In genomic region chr2:69603146-69603743, GRCh38 we compare ENCODE assay signal across 1 cellular context.
TF ChIP-seq lines count a peak whose summit lies in the region.

No MANE protein-coding gene starts in this region.

TF ChIP-seq in K562, 482 proteins besides CTCF, POLR2A, EP300 and RAD21 (continues in another document):
- TF ChIP-seq CBFA2T3 (IDR thresholded peaks at IDR 0.05) (peak; percentile 49), ZNF639 (CRISPR knock-in tag; conservative IDR thresholded peaks at IDR 0.05 in 1 of 2, IDR thresholded peaks at IDR 0.05 in 1 of 2) (0 out of 4 replicates have a peak, but pooled peaks of 1 of the 2 experiments have one; percentile 38), DPF2 (IDR thresholded peaks at IDR 0.05) (peak; percentile 71), CXXC5 (CRISPR knock-in tag; IDR thresholded peaks at IDR 0.05) (0 out of 2 replicates have a peak, but pooled peaks have one; percentile 15), ATF3 (IDR thresholded peaks at IDR 0.05) (peak; percentile 32; the same call in 1 of the 2 replicates), ATF3 (CRISPR knock-in tag; conservative IDR thresholded peaks at IDR 0.05) (no peak), ATF4 (CRISPR knock-in tag; IDR thresholded peaks at IDR 0.05) (no peak), TAF9B (IDR thresholded peaks at IDR 0.05; ENCODE audit: partially characterized antibody) (peak; percentile 24), DMBX1 (CRISPR knock-in tag; IDR thresholded peaks at IDR 0.05; ENCODE audit: borderline replicate concordance) (0 out of 2 replicates have a peak, but pooled peaks have one; percentile 28), MEIS2 (IDR thresholded peaks at IDR 0.05; ENCODE audit: partially characterized antibody) (peak; percentile 2), ZNF707 (CRISPR knock-in tag; conservative IDR thresholded peaks at IDR 0.05) (no peak), RREB1 (CRISPR knock-in tag; IDR thresholded peaks at IDR 0.05) (0 out of 2 replicates have a peak, but pooled peaks have one; percentile 20), ZBTB1 (CRISPR knock-in tag; IDR thresholded peaks at IDR 0.05; ENCODE audit: borderline replicate concordance, low read depth) (no peak), ZFP1 (CRISPR knock-in tag; IDR thresholded peaks at IDR 0.05) (0 out of 2 replicates have a peak, but pooled peaks have one; percentile 5), NCOR1 (IDR thresholded peaks at IDR 0.05) (0 out of 2 replicates have a peak, but pooled peaks have one; percentile 12), HMBOX1 (IDR thresholded peaks at IDR 0.05) (peak; percentile 85), E2F6 (IDR thresholded peaks at IDR 0.05; ENCODE audit: borderline replicate concordance in 1 of 2, extremely low read depth in 1 of 2, insufficient read depth in 1 of 2, insufficient read length in 1 of 2, low read depth in 1 of 2, low read length in 1 of 2, poor library complexity in 1 of 2, severe bottlenecking in 1 of 2) (peak in 1 of 2 experiments; percentile 17), MNT (conservative IDR thresholded peaks at IDR 0.05) (peak in 1 of 2 experiments; percentile 40; a peak in 1 of 4 replicates), TEAD4 (IDR thresholded peaks at IDR 0.05; ENCODE audit: low read length) (peak; percentile 44; the same call in 1 of the 2 replicates), TEAD4 (CRISPR knock-in tag; IDR thresholded peaks at IDR 0.05; ENCODE audit: borderline replicate concordance) (no peak), ELF4 (CRISPR knock-in tag; IDR thresholded peaks at IDR 0.05) (0 out of 2 replicates have a peak, but pooled peaks have one; percentile 38), PBX2 (CRISPR knock-in tag; IDR thresholded peaks at IDR 0.05; ENCODE audit: low read depth) (no peak), PBX2 (tag; conservative IDR thresholded peaks at IDR 0.05; ENCODE audit: low read depth) (no peak), CHAMP1 (IDR thresholded peaks at IDR 0.05) (peak; percentile 53; the same call in 1 of the 2 replicates), ZBTB17 (CRISPR knock-in tag; IDR thresholded peaks at IDR 0.05) (0 out of 2 replicates have a peak, but pooled peaks have one; percentile 24), SMARCE1 (IDR thresholded peaks at IDR 0.05) (peak; percentile 59), RFX5 (IDR thresholded peaks at IDR 0.05; ENCODE audit: low read depth, low read length) (no peak), FOSL1 (tag; conservative IDR thresholded peaks at IDR 0.05) (peak; percentile 85), ELK1 (CRISPR knock-in tag; IDR thresholded peaks at IDR 0.05) (no peak), PCBP2 (IDR thresholded peaks at IDR 0.05; ENCODE audit: low read depth, low read length, poor library complexity, severe bottlenecking) (no peak), HOXB6 (CRISPR knock-in tag; IDR thresholded peaks at IDR 0.05; ENCODE audit: borderline replicate concordance) (no peak), ZNF3 (CRISPR knock-in tag; IDR thresholded peaks at IDR 0.05) (no peak)
